Comparison of ENCODE assay signal across 1 cellular context in the genomic region with DNA sequence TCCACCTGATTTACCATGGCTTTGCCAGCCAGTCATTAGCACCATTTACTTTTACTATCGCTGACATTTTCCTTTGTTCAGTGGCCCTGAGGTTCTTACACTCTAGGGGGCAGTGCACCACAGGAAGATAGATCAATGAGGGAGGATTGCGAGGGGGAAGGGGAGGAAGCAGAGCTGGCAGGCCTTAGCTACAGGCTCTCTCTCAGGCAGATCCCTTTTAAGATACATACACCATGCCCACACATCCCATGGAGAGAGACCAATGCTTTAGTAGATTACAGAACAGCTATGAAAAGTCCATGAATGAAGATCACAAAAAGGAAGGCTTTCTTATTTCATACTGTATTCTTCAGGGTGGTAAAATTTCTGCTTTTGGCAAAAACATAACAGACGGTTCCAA.
A peak's percentile ranks its signal among the peaks of the same experiment; 100 is the strongest.
TF ChIP-seq lines count a peak whose summit lies in the region.

No MANE protein-coding gene starts in this region.

TF ChIP-seq in K562, 482 proteins besides CTCF, POLR2A, EP300 and RAD21 (continued from another document and continues in another):
- TF ChIP-seq, protein P1, sequence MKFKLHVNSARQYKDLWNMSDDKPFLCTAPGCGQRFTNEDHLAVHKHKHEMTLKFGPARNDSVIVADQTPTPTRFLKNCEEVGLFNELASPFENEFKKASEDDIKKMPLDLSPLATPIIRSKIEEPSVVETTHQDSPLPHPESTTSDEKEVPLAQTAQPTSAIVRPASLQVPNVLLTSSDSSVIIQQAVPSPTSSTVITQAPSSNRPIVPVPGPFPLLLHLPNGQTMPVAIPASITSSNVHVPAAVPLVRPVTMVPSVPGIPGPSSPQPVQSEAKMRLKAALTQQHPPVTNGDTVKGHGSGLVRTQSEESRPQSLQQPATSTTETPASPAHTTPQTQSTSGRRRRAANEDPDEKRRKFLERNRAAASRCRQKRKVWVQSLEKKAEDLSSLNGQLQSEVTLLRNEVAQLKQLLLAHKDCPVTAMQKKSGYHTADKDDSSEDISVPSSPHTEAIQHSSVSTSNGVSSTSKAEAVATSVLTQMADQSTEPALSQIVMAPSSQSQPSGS (CRISPR knock-in tag; IDR thresholded peaks at IDR 0.05), result no peak
- TF ChIP-seq, protein P2, sequence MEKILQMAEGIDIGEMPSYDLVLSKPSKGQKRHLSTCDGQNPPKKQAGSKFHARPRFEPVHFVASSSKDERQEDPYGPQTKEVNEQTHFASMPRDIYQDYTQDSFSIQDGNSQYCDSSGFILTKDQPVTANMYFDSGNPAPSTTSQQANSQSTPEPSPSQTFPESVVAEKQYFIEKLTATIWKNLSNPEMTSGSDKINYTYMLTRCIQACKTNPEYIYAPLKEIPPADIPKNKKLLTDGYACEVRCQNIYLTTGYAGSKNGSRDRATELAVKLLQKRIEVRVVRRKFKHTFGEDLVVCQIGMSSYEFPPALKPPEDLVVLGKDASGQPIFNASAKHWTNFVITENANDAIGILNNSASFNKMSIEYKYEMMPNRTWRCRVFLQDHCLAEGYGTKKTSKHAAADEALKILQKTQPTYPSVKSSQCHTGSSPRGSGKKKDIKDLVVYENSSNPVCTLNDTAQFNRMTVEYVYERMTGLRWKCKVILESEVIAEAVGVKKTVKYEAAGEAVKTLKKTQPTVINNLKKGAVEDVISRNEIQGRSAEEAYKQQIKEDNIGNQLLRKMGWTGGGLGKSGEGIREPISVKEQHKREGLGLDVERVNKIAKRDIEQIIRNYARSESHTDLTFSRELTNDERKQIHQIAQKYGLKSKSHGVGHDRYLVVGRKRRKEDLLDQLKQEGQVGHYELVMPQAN (IDR thresholded peaks at IDR 0.05; ENCODE audit: borderline replicate concordance), result no peak
- TF ChIP-seq, protein P3, sequence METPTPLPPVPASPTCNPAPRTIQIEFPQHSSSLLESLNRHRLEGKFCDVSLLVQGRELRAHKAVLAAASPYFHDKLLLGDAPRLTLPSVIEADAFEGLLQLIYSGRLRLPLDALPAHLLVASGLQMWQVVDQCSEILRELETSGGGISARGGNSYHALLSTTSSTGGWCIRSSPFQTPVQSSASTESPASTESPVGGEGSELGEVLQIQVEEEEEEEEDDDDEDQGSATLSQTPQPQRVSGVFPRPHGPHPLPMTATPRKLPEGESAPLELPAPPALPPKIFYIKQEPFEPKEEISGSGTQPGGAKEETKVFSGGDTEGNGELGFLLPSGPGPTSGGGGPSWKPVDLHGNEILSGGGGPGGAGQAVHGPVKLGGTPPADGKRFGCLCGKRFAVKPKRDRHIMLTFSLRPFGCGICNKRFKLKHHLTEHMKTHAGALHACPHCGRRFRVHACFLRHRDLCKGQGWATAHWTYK (CRISPR knock-in tag; IDR thresholded peaks at IDR 0.05), result no peak
- no peak for TF ChIP-seq FOSL1 (tag; conservative IDR thresholded peaks at IDR 0.05)
- no peak for TF ChIP-seq NR2C2 (CRISPR knock-in tag; IDR thresholded peaks at IDR 0.05)
- TF ChIP-seq NR2C2 (tag; IDR thresholded peaks at IDR 0.05), result no peak
- no peak for TF ChIP-seq MXI1 (IDR thresholded peaks at IDR 0.05; ENCODE audit: low read depth, low read length)
- TF ChIP-seq, protein P4, sequence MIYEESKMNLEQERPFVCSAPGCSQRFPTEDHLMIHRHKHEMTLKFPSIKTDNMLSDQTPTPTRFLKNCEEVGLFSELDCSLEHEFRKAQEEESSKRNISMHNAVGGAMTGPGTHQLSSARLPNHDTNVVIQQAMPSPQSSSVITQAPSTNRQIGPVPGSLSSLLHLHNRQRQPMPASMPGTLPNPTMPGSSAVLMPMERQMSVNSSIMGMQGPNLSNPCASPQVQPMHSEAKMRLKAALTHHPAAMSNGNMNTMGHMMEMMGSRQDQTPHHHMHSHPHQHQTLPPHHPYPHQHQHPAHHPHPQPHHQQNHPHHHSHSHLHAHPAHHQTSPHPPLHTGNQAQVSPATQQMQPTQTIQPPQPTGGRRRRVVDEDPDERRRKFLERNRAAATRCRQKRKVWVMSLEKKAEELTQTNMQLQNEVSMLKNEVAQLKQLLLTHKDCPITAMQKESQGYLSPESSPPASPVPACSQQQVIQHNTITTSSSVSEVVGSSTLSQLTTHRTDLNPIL (CRISPR knock-in tag; IDR thresholded peaks at IDR 0.05), result no peak
- TF ChIP-seq, protein P5, sequence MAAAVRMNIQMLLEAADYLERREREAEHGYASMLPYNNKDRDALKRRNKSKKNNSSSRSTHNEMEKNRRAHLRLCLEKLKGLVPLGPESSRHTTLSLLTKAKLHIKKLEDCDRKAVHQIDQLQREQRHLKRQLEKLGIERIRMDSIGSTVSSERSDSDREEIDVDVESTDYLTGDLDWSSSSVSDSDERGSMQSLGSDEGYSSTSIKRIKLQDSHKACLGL (CRISPR knock-in tag; IDR thresholded peaks at IDR 0.05; ENCODE audit: borderline replicate concordance, poor library complexity, severe bottlenecking), result no peak
- no peak for TF ChIP-seq CCAR2 (IDR thresholded peaks at IDR 0.05; ENCODE audit: low read depth, low read length)
- no peak for TF ChIP-seq NR2F6 (CRISPR knock-in tag; IDR thresholded peaks at IDR 0.05)
- no peak for TF ChIP-seq RFX1 (IDR thresholded peaks at IDR 0.05)
- no peak for TF ChIP-seq ZNF143 (CRISPR knock-in tag; IDR thresholded peaks at IDR 0.05)
- TF ChIP-seq ZNF239 (CRISPR knock-in tag; IDR thresholded peaks at IDR 0.05), result no peak
- TF ChIP-seq DNMT1 (IDR thresholded peaks at IDR 0.05), result no peak
- TF ChIP-seq RUNX1 (IDR thresholded peaks at IDR 0.05; ENCODE audit: low read depth), result no peak
- no peak for TF ChIP-seq NONO (IDR thresholded peaks at IDR 0.05; ENCODE audit: low read depth in 2 of 2, low read length in 1 of 2)
- TF ChIP-seq DIDO1 (tag; IDR thresholded peaks at IDR 0.05; ENCODE audit: low read depth), result no peak
- TF ChIP-seq ESRRB (CRISPR knock-in tag; IDR thresholded peaks at IDR 0.05; ENCODE audit: borderline replicate concordance), result no peak
- TF ChIP-seq CCNT2 (IDR thresholded peaks at IDR 0.05; ENCODE audit: borderline replicate concordance, extremely low read depth, insufficient read length, low read depth, low read length), result no peak
- no peak for TF ChIP-seq CSDE1 (IDR thresholded peaks at IDR 0.05)
- TF ChIP-seq, protein P6, sequence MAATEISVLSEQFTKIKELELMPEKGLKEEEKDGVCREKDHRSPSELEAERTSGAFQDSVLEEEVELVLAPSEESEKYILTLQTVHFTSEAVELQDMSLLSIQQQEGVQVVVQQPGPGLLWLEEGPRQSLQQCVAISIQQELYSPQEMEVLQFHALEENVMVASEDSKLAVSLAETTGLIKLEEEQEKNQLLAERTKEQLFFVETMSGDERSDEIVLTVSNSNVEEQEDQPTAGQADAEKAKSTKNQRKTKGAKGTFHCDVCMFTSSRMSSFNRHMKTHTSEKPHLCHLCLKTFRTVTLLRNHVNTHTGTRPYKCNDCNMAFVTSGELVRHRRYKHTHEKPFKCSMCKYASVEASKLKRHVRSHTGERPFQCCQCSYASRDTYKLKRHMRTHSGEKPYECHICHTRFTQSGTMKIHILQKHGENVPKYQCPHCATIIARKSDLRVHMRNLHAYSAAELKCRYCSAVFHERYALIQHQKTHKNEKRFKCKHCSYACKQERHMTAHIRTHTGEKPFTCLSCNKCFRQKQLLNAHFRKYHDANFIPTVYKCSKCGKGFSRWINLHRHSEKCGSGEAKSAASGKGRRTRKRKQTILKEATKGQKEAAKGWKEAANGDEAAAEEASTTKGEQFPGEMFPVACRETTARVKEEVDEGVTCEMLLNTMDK (IDR thresholded peaks at IDR 0.05; ENCODE audit: borderline replicate concordance, insufficient read depth, low read depth, low read length, poor library complexity, severe bottlenecking), result peak; percentile 54
- TF ChIP-seq, protein P7, sequence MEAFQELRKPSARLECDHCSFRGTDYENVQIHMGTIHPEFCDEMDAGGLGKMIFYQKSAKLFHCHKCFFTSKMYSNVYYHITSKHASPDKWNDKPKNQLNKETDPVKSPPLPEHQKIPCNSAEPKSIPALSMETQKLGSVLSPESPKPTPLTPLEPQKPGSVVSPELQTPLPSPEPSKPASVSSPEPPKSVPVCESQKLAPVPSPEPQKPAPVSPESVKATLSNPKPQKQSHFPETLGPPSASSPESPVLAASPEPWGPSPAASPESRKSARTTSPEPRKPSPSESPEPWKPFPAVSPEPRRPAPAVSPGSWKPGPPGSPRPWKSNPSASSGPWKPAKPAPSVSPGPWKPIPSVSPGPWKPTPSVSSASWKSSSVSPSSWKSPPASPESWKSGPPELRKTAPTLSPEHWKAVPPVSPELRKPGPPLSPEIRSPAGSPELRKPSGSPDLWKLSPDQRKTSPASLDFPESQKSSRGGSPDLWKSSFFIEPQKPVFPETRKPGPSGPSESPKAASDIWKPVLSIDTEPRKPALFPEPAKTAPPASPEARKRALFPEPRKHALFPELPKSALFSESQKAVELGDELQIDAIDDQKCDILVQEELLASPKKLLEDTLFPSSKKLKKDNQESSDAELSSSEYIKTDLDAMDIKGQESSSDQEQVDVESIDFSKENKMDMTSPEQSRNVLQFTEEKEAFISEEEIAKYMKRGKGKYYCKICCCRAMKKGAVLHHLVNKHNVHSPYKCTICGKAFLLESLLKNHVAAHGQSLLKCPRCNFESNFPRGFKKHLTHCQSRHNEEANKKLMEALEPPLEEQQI (IDR thresholded peaks at IDR 0.05), result no peak
- no peak for TF ChIP-seq SAFB2 (IDR thresholded peaks at IDR 0.05; ENCODE audit: borderline replicate concordance, low read depth, low read length, severe bottlenecking)
- TF ChIP-seq POLR2B (IDR thresholded peaks at IDR 0.05; ENCODE audit: low read depth, partially characterized antibody), result no peak
- TF ChIP-seq, protein P8, sequence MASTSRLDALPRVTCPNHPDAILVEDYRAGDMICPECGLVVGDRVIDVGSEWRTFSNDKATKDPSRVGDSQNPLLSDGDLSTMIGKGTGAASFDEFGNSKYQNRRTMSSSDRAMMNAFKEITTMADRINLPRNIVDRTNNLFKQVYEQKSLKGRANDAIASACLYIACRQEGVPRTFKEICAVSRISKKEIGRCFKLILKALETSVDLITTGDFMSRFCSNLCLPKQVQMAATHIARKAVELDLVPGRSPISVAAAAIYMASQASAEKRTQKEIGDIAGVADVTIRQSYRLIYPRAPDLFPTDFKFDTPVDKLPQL (IDR thresholded peaks at IDR 0.05; ENCODE audit: extremely low read depth, insufficient read length), result no peak
- TF ChIP-seq, protein P9, sequence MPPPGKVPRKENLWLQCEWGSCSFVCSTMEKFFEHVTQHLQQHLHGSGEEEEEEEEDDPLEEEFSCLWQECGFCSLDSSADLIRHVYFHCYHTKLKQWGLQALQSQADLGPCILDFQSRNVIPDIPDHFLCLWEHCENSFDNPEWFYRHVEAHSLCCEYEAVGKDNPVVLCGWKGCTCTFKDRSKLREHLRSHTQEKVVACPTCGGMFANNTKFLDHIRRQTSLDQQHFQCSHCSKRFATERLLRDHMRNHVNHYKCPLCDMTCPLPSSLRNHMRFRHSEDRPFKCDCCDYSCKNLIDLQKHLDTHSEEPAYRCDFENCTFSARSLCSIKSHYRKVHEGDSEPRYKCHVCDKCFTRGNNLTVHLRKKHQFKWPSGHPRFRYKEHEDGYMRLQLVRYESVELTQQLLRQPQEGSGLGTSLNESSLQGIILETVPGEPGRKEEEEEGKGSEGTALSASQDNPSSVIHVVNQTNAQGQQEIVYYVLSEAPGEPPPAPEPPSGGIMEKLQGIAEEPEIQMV (tag; conservative IDR thresholded peaks at IDR 0.05; ENCODE audit: low read depth), result no peak
- no peak for TF ChIP-seq ZSCAN32 (CRISPR knock-in tag; IDR thresholded peaks at IDR 0.05)
- no peak for TF ChIP-seq HDAC6 (IDR thresholded peaks at IDR 0.05; ENCODE audit: low read depth, low read length)
- no peak for TF ChIP-seq HMGN3 (IDR thresholded peaks at IDR 0.05; ENCODE audit: borderline replicate concordance, extremely low read depth, insufficient read length, low read depth, low read length)
- no peak for TF ChIP-seq KDM2B (CRISPR knock-in tag; IDR thresholded peaks at IDR 0.05)
- TF ChIP-seq E2F3 (CRISPR knock-in tag; IDR thresholded peaks at IDR 0.05), result no peak
- no peak for TF ChIP-seq STAT5B (CRISPR knock-in tag; IDR thresholded peaks at IDR 0.05)
- peak in 1 of 2 experiments; percentile 22; a peak in 1 of 4 replicates for TF ChIP-seq RCOR1 (IDR thresholded peaks at IDR 0.05; ENCODE audit: borderline replicate concordance in 1 of 2, low read depth in 2 of 2, low read length in 2 of 2)
- TF ChIP-seq, protein P10, sequence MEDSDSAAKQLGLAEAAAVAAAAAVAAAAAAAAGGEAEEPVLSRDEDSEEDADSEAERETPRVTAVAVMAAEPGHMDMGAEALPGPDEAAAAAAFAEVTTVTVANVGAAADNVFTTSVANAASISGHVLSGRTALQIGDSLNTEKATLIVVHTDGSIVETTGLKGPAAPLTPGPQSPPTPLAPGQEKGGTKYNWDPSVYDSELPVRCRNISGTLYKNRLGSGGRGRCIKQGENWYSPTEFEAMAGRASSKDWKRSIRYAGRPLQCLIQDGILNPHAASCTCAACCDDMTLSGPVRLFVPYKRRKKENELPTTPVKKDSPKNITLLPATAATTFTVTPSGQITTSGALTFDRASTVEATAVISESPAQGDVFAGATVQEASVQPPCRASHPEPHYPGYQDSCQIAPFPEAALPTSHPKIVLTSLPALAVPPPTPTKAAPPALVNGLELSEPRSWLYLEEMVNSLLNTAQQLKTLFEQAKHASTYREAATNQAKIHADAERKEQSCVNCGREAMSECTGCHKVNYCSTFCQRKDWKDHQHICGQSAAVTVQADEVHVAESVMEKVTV (CRISPR knock-in tag; IDR thresholded peaks at IDR 0.05), result peak; percentile 29; the same call in 1 of the 2 replicates
- no peak for TF ChIP-seq HMG20A (CRISPR knock-in tag; conservative IDR thresholded peaks at IDR 0.05)
- no peak for TF ChIP-seq NRF1 (conservative IDR thresholded peaks at IDR 0.05 in 1 of 2, IDR thresholded peaks at IDR 0.05 in 1 of 2)
- TF ChIP-seq, protein P11, sequence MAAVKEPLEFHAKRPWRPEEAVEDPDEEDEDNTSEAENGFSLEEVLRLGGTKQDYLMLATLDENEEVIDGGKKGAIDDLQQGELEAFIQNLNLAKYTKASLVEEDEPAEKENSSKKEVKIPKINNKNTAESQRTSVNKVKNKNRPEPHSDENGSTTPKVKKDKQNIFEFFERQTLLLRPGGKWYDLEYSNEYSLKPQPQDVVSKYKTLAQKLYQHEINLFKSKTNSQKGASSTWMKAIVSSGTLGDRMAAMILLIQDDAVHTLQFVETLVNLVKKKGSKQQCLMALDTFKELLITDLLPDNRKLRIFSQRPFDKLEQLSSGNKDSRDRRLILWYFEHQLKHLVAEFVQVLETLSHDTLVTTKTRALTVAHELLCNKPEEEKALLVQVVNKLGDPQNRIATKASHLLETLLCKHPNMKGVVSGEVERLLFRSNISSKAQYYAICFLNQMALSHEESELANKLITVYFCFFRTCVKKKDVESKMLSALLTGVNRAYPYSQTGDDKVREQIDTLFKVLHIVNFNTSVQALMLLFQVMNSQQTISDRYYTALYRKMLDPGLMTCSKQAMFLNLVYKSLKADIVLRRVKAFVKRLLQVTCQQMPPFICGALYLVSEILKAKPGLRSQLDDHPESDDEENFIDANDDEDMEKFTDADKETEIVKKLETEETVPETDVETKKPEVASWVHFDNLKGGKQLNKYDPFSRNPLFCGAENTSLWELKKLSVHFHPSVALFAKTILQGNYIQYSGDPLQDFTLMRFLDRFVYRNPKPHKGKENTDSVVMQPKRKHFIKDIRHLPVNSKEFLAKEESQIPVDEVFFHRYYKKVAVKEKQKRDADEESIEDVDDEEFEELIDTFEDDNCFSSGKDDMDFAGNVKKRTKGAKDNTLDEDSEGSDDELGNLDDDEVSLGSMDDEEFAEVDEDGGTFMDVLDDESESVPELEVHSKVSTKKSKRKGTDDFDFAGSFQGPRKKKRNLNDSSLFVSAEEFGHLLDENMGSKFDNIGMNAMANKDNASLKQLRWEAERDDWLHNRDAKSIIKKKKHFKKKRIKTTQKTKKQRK (IDR thresholded peaks at IDR 0.05; ENCODE audit: borderline replicate concordance, low read depth, low read length), result no peak
